11 cellular contexts compared by ENCODE assay signal in genomic region chr15:95639208-95639607, GRCh38.
"Had no signal": no experiment of that assay in that cellular context is flagged by ENCODE, and none has a peak within 500 bp of the region (broad histone marks: within the 10 kb centered on the region; RNA-seq: fewer than 3 reads in every experiment).

No MANE protein-coding gene starts in this region.

- H2AFZ ChIP-seq: GM23248, GM23338 had no signal

- H3K9ac ChIP-seq: GM23248 had no signal

- H3K36me3 ChIP-seq: HAP-1 had no signal

- H3K4me3 ChIP-seq: GM23248, GM23338, HAP-1 had no signal

- ATAC-seq: GM23338, HCT116 had no signal

- DNase-seq: GM23248, GOT3, H7, H9, HCEC 1CT, HFFc6 had no signal

- H3K9me3 ChIP-seq: HAP-1 had no signal

- H3K27ac Mint-ChIP-seq: GM23338, H9, HFFc6 had no signal

- H3K9me3 Mint-ChIP-seq: GM23338, HFFc6 had no signal

- FAIRE-seq: H1, H54 had no signal

- H3K27ac ChIP-seq: GM23248 had no signal

- H3K4me2 ChIP-seq: GM23338 had no signal

- H3K4me3 Mint-ChIP-seq: GM23338, H9, HFFc6 had no signal

- H3K4me1 Mint-ChIP-seq: GM23338, H9 had no signal
